ENCODE assay signal across 9 cellular contexts in the genomic region with DNA sequence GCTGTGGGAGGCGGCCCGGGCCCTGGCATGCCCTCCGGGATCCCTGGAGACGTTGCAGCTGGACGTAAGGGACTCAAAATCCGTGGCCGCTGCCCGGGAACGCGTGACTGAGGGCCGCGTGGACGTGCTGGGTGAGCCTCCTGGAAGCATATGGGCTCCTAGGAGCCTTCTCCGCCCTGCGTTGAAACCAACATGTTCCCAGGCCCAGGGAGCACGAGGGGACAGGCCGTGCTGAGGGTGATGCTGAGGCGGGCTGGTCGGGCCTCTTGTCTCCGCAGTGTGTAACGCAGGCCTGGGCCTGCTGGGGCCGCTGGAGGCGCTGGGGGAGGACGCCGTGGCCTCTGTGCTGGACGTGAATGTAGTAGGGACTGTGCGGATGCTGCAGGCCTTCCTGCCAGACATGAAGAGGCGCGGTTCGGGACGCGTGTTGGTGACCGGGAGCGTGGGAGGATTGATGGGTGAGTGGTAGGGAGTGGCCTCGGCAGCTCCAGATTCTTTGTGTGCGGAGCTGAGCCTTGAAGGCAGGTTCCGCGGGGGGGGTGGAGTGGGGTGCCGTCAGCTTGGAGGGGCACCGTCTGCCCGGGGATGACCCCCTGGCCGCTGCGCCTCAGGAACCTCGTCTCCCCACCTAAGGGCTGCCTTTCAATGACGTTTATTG. TPM values are rescaled to one million over a fixed set of nuclear protein-coding genes. Genes with fewer than 3 reads are reported as not detected.
DNase-seq lines count a peak whose midpoint lies in the region; ATAC-seq and TF ChIP-seq lines count a peak whose summit lies in the region.
"Had no signal": no experiment of that assay in that cellular context is flagged by ENCODE, and none has a peak within 500 bp of the region (broad histone marks: within the 10 kb centered on the region; RNA-seq: fewer than 3 reads in every experiment).

No MANE protein-coding gene starts in this region.

- no peaks in the 10 kb centered on the region for H3K27me3 Mint-ChIP-seq in T-helper 1 cell treated with Interleukin-12 subunit alpha and Interleukin-12 subunit beta and Interleukin-4 antibody, amounts not matched to agents 30 μg/mL and 1 μg/mL, for 36 hours (ENCODE audit: low read depth)
- H3K27me3 Mint-ChIP-seq in activated B cell treated with CpG ODN at 0.5 μM for 24 hours: no peaks in the 10 kb centered on the region

- intact Hi-C loops in activated B cell treated with CpG ODN at 0.5 μM for 24 hours (cut with micrococcal nuclease) (no loop called here), left ventricle myocardium inferior (cut with micrococcal nuclease) (no loop called here)

- CTCF ChIA-PET in activated B cell treated with CpG ODN at 0.5 μM for 24 hours (lab: Charles Lee): interaction anchor here (2.2 kb wide), 1 partner anchor 25 kb away, joined by 11 read pairs; a partner anchor contains a TSS

- POLR2A ChIA-PET in activated B cell treated with CpG ODN at 0.5 μM for 24 hours (lab: Charles Lee): interaction anchor here (1.1 to 2.7 kb wide), 5 partner anchors 10 to 56 kb away, joined by 4 to 33 read pairs (median 26); a partner anchor contains a TSS

- H3K9me3 Mint-ChIP-seq in T-helper 1 cell treated with Interleukin-12 subunit alpha and Interleukin-12 subunit beta and Interleukin-4 antibody, amounts not matched to agents 30 μg/mL and 1 μg/mL, for 36 hours: no peaks in the 10 kb centered on the region
- no peaks in the 10 kb centered on the region for H3K9me3 Mint-ChIP-seq in activated B cell treated with CpG ODN at 0.5 μM for 24 hours
- no peaks in the 10 kb centered on the region for H3K9me3 Mint-ChIP-seq in stimulated activated effector memory CD8-positive, alpha-beta T cell treated with anti-CD3 and anti-CD28 coated beads, Interleukin-12 subunit alpha, Interleukin-12 subunit beta, amount 100 ng/mL, for 72 hours

- DNase-seq in T-helper 1 cell: no peak
- DNase-seq in activated B cell treated with CpG ODN at 0.5 μM for 24 hours: no peak
- DNase-seq in left ventricle myocardium inferior: no peak
- no peak for DNase-seq in stimulated activated effector memory CD8-positive, alpha-beta T cell treated with anti-CD3 and anti-CD28 coated beads, Interleukin-12 subunit alpha, Interleukin-12 subunit beta, amount 100 ng/mL, for 72 hours (ENCODE audit: low spot score in 2 of 2)
- no peak for DNase-seq in EL
- DNase-seq in NCI-H748 treated with DMSO at 0.1 percent for 48 hours (lab: John Stamatoyannopoulos, UW): no peak
- DNase-seq: NCI-H1092 had no signal

- ATAC-seq in activated B cell treated with CpG ODN at 0.5 μM for 24 hours (ENCODE audit: low read depth): no peak
- ATAC-seq in stimulated activated effector memory CD8-positive, alpha-beta T cell treated with anti-CD3 and anti-CD28 coated beads, Interleukin-12 subunit alpha, Interleukin-12 subunit beta, amount 100 ng/mL, for 72 hours: no peak
- no peak for ATAC-seq in HG02763 (IDR thresholded peaks at IDR 0.05; ENCODE audit: unreplicated experiment)

- H3K27ac ChIP-seq in left ventricle myocardium inferior (replicated peaks): peak overlapping the region; percentile 97

- peaks cover 3% of the 10 kb centered on the region for H3K36me3 Mint-ChIP-seq in T-helper 1 cell treated with Interleukin-12 subunit alpha and Interleukin-12 subunit beta and Interleukin-4 antibody, amounts not matched to agents 30 μg/mL and 1 μg/mL, for 36 hours (ENCODE audit: low read depth)
- H3K36me3 Mint-ChIP-seq in activated B cell treated with CpG ODN at 0.5 μM for 24 hours (ENCODE audit: low read depth): peaks cover 2% of the 10 kb centered on the region
- no peaks in the 10 kb centered on the region for H3K36me3 Mint-ChIP-seq in stimulated activated effector memory CD8-positive, alpha-beta T cell treated with anti-CD3 and anti-CD28 coated beads, Interleukin-12 subunit alpha, Interleukin-12 subunit beta, amount 100 ng/mL, for 72 hours

- no peaks in the 10 kb centered on the region for H3K27me3 ChIP-seq in left ventricle myocardium inferior (ENCODE audit: low read depth)

- no peaks in the 10 kb centered on the region for H3K36me3 ChIP-seq in left ventricle myocardium inferior

- peaks cover 44% of the 10 kb centered on the region for H3K4me1 ChIP-seq in left ventricle myocardium inferior

- H3K9me3 ChIP-seq in left ventricle myocardium inferior (replicated peaks): no peaks in the 10 kb centered on the region

- H3K27ac Mint-ChIP-seq in T-helper 1 cell treated with Interleukin-12 subunit alpha and Interleukin-12 subunit beta and Interleukin-4 antibody, amounts not matched to agents 30 μg/mL and 1 μg/mL, for 36 hours: peak overlapping the region; percentile 59
- peak overlapping the region; percentile 93 for H3K27ac Mint-ChIP-seq in activated B cell treated with CpG ODN at 0.5 μM for 24 hours
- H3K27ac Mint-ChIP-seq in stimulated activated effector memory CD8-positive, alpha-beta T cell treated with anti-CD3 and anti-CD28 coated beads, Interleukin-12 subunit alpha, Interleukin-12 subunit beta, amount 100 ng/mL, for 72 hours: no peak overlapping the region

- peak overlapping the region; percentile 94 for H3K4me3 Mint-ChIP-seq in T-helper 1 cell treated with Interleukin-12 subunit alpha and Interleukin-12 subunit beta and Interleukin-4 antibody, amounts not matched to agents 30 μg/mL and 1 μg/mL, for 36 hours
- peak overlapping the region; percentile 93 for H3K4me3 Mint-ChIP-seq in activated B cell treated with CpG ODN at 0.5 μM for 24 hours
- peak overlapping the region; percentile 90 for H3K4me3 Mint-ChIP-seq in stimulated activated effector memory CD8-positive, alpha-beta T cell treated with anti-CD3 and anti-CD28 coated beads, Interleukin-12 subunit alpha, Interleukin-12 subunit beta, amount 100 ng/mL, for 72 hours

- peaks cover 21% of the 10 kb centered on the region for H3K4me1 Mint-ChIP-seq in T-helper 1 cell treated with Interleukin-12 subunit alpha and Interleukin-12 subunit beta and Interleukin-4 antibody, amounts not matched to agents 30 μg/mL and 1 μg/mL, for 36 hours (ENCODE audit: low read depth)
- peaks cover 35% of the 10 kb centered on the region for H3K4me1 Mint-ChIP-seq in activated B cell treated with CpG ODN at 0.5 μM for 24 hours
- peaks cover 25% of the 10 kb centered on the region for H3K4me1 Mint-ChIP-seq in stimulated activated effector memory CD8-positive, alpha-beta T cell treated with anti-CD3 and anti-CD28 coated beads, Interleukin-12 subunit alpha, Interleukin-12 subunit beta, amount 100 ng/mL, for 72 hours

- H3K4me3 ChIP-seq in left ventricle myocardium inferior: peak overlapping the region; percentile 96

- no peak for TF ChIP-seq CTCF in activated B cell treated with CpG ODN at 0.5 μM for 24 hours (IDR thresholded peaks at IDR 0.05)
- peak; percentile 11 for TF ChIP-seq CTCF in left ventricle myocardium inferior (IDR thresholded peaks at IDR 0.05; ENCODE audit: borderline replicate concordance)

RNA-seq across cellular contexts. Expression of a gene that starts 0.6 kb away (rescaled TPM):
- total RNA-seq in activated B cell treated with CpG ODN at 0.5 μM for 24 hours (0.86 and 1.2 TPM in 2 replicates), left ventricle myocardium inferior (0.99 TPM)

RNA-seq across cellular contexts. Expression of a gene that starts 8.7 kb away (rescaled TPM):
- 82.4 and 94.9 TPM in 2 replicates for total RNA-seq in activated B cell treated with CpG ODN at 0.5 μM for 24 hours
- 48.8 TPM for total RNA-seq in left ventricle myocardium inferior

RNA-seq across cellular contexts. Expression of a gene that starts 13.6 kb away (rescaled TPM):
- total RNA-seq in activated B cell treated with CpG ODN at 0.5 μM for 24 hours (53.4 and 59.7 TPM in 2 replicates), left ventricle myocardium inferior (79.7 TPM)

RNA-seq across cellular contexts. Expression of a gene that starts 17.2 kb away (rescaled TPM):
- total RNA-seq in activated B cell treated with CpG ODN at 0.5 μM for 24 hours (27.8 and 33.9 TPM in 2 replicates), left ventricle myocardium inferior (7.7 TPM)

RNA-seq across cellular contexts. Expression of a gene that starts 24.2 kb away (rescaled TPM):
- total RNA-seq in activated B cell treated with CpG ODN at 0.5 μM for 24 hours (9.0 and 10.8 TPM in 2 replicates), left ventricle myocardium inferior (2.5 TPM)
